In the genomic region with DNA sequence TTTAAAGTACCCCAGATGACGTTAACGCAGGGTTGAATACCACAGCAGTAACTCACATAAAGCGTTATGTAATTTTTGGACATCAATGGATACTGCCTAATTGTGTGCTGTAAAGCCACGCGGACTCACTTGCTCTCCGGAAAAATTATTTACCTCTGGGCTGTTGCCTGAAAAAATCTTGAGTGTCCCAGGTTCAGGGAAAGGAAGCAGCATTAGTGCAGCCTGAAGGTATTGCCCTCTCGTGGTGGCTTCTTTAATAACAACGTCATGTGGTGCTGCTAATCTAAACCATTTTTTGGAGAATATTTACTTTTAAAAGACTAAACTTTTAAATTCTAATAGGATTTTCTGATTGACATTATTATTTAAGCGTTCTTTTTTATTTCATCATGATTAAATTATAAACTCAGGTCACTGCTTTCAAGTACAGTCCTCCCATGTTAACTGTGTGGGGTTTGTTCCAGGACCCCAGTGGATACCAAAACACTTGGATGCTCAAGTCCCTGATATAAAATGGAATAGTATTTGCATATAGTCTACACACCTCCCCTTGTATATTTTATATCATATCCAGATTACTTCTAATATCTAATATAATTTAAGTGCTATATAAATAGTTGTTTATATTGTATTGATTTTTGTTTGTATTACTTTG, we compare ENCODE assay signal across 9 cellular contexts.
A peak's percentile ranks its signal among the peaks of the same experiment; 100 is the strongest.
DNase-seq lines count a peak whose midpoint lies in the region; ATAC-seq and TF ChIP-seq lines count a peak whose summit lies in the region.
"Had no signal": no experiment of that assay in that cellular context is flagged by ENCODE, and none has a peak within 500 bp of the region (broad histone marks: within the 10 kb centered on the region; RNA-seq: fewer than 3 reads in every experiment).

No MANE protein-coding gene starts in this region.

- H3K9ac ChIP-seq in liver (ENCODE audit: low read depth in 1 of 2, low read length in 2 of 2): no peak overlapping the region

- ATAC-seq in HG02885 (IDR thresholded peaks at IDR 0.05; ENCODE audit: poor library complexity, unreplicated experiment) (no peak), left colon (no peak)
- no peak for ATAC-seq in activated T-cell treated with anti-CD3 and anti-CD28 coated beads, Interleukin-2, amount 50 U/mL, for 4 hours
- ATAC-seq: HCT116 had no signal

- in situ Hi-C loops in KBM-7 (cut with MboI; ENCODE audit: low pct_unique_long_range_greater_than_20kb, low sequenced_read_pairs): no loop called here

- H3K27ac ChIP-seq in ascending aorta: no peak overlapping the region
- no peak overlapping the region for H3K27ac ChIP-seq in liver (ENCODE audit: low read depth in 1 of 2, low read length in 2 of 2)

- intact Hi-C loops in ascending aorta (cut with DNase I) (no loop called here), left colon (cut with DNase I, micrococcal nuclease) (no loop called here)

- peak in 2 of 3 experiments; percentile 14 to 38 for TF ChIP-seq CTCF in ascending aorta (IDR thresholded peaks at IDR 0.05)
- peak; percentile 32 for TF ChIP-seq CTCF in liver (IDR thresholded peaks at IDR 0.05; ENCODE audit: low read depth, low read length, missing input control)

- DNase-seq in ELF-1 (ENCODE audit: low read depth, low spot score) (peak; percentile 25), KBM-7 (peak; percentile 28), ascending aorta (ENCODE audit: low spot score in 2 of 2) (no peak), left colon (no peak)
- no peak for DNase-seq in activated T-cell treated with anti-CD3 and anti-CD28 coated beads, Interleukin-2, amount 50 U/mL, for 4 hours
- DNase-seq in activated T-cell treated with anti-CD3 and anti-CD28 coated beads, Interleukin-2, amount 50 U/mL, for 1 hour: no peak

- H3K9me3 Mint-ChIP-seq in activated T-cell treated with anti-CD3 and anti-CD28 coated beads, Interleukin-2, amount 50 U/mL, for 4 hours: peaks cover 3% of the 10 kb centered on the region

- H3K36me3 ChIP-seq in ascending aorta: no peaks in the 10 kb centered on the region
- H3K36me3 ChIP-seq in liver (ENCODE audit: control insufficient read depth in 4 of 4, insufficient read depth in 3 of 4, low read depth in 1 of 4, low read length in 3 of 4): no peaks in the 10 kb centered on the region

- H3K4me1 ChIP-seq in ascending aorta: no peaks in the 10 kb centered on the region
- no peaks in the 10 kb centered on the region for H3K4me1 ChIP-seq in liver (ENCODE audit: control insufficient read depth in 4 of 4, insufficient read depth in 4 of 4, low read length in 3 of 4)

- H3K36me3 Mint-ChIP-seq in activated T-cell treated with anti-CD3 and anti-CD28 coated beads, Interleukin-2, amount 50 U/mL, for 4 hours (ENCODE audit: insufficient read depth): no peaks in the 10 kb centered on the region

- no peaks in the 10 kb centered on the region for H3K27me3 ChIP-seq in ascending aorta
- H3K27me3 ChIP-seq in liver (ENCODE audit: control insufficient read depth in 4 of 4, insufficient read depth in 4 of 4, low read length in 3 of 4): no peaks in the 10 kb centered on the region

- WGBS in liver: 28% methylated on average over 9 of the region's 9 CpGs

- no peaks in the 10 kb centered on the region for H3K9me3 ChIP-seq in ascending aorta
- H3K9me3 ChIP-seq in liver (ENCODE audit: control insufficient read depth in 4 of 4, low read length in 3 of 4): no peaks in the 10 kb centered on the region

- TF ChIP-seq RAD21 in liver (IDR thresholded peaks at IDR 0.05): peak; percentile 46 to 74

- H3K27me3 Mint-ChIP-seq in activated T-cell treated with anti-CD3 and anti-CD28 coated beads, Interleukin-2, amount 50 U/mL, for 4 hours (ENCODE audit: low read depth): no peaks in the 10 kb centered on the region

- H3K4me3 ChIP-seq in ascending aorta: no peak overlapping the region
- H3K4me3 ChIP-seq in liver (ENCODE audit: low read depth in 1 of 3, low read length in 3 of 3): no peak overlapping the region

- H3K4me1 Mint-ChIP-seq in activated T-cell treated with anti-CD3 and anti-CD28 coated beads, Interleukin-2, amount 50 U/mL, for 4 hours (ENCODE audit: low read depth): no peaks in the 10 kb centered on the region

- H3K4me3 Mint-ChIP-seq in activated T-cell treated with anti-CD3 and anti-CD28 coated beads, Interleukin-2, amount 50 U/mL, for 4 hours: no peak overlapping the region

TF ChIP-seq in liver, 16 proteins besides CTCF, POLR2A, EP300 and RAD21:
- no peak for TF ChIP-seq FOXA1 (IDR thresholded peaks at IDR 0.05)
- TF ChIP-seq HNF4A (conservative IDR thresholded peaks at IDR 0.05): no peak
- TF ChIP-seq, protein P1, sequence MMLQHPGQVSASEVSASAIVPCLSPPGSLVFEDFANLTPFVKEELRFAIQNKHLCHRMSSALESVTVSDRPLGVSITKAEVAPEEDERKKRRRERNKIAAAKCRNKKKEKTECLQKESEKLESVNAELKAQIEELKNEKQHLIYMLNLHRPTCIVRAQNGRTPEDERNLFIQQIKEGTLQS (IDR thresholded peaks at IDR 0.05): no peak
- no peak for TF ChIP-seq ZBTB33 (IDR thresholded peaks at IDR 0.05)
- no peak for TF ChIP-seq FOXA2 (IDR thresholded peaks at IDR 0.05)
- TF ChIP-seq REST (IDR thresholded peaks at IDR 0.05): no peak
- TF ChIP-seq SP1 (IDR thresholded peaks at IDR 0.05): no peak
- no peak for TF ChIP-seq NR2F2 (IDR thresholded peaks at IDR 0.05)
- TF ChIP-seq TAF1 (conservative IDR thresholded peaks at IDR 0.05): no peak
- TF ChIP-seq YY1 (IDR thresholded peaks at IDR 0.05): no peak
- no peak for TF ChIP-seq HNF4G (IDR thresholded peaks at IDR 0.05)
- TF ChIP-seq EGR1 (IDR thresholded peaks at IDR 0.05; ENCODE audit: low read depth in 2 of 2): no peak
- TF ChIP-seq GABPA (IDR thresholded peaks at IDR 0.05 in 1 of 2, conservative IDR thresholded peaks at IDR 0.05 in 1 of 2): no peak
- no peak for TF ChIP-seq JUND (IDR thresholded peaks at IDR 0.05)
- TF ChIP-seq RXRA (IDR thresholded peaks at IDR 0.05): no peak
- TF ChIP-seq, protein P2, sequence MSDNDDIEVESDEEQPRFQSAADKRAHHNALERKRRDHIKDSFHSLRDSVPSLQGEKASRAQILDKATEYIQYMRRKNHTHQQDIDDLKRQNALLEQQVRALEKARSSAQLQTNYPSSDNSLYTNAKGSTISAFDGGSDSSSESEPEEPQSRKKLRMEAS (IDR thresholded peaks at IDR 0.05): no peak

Comparison
In these comparisons a context has a peak if more than half of its experiments do, and no peak if none do; other contexts are left out.
1. DNase-seq: peak in ELF-1 (single experiment) and KBM-7 (single experiment); none in ascending aorta (0 of 2), left colon (0 of 2), activated T-cell treated with anti-CD3 and anti-CD28 coated beads, Interleukin-2, amount 50 U/mL, for 4 hours (single experiment) and activated T-cell treated with anti-CD3 and anti-CD28 coated beads, Interleukin-2, amount 50 U/mL, for 1 hour (single experiment).